9 cellular contexts compared by ENCODE assay signal in the genomic region with DNA sequence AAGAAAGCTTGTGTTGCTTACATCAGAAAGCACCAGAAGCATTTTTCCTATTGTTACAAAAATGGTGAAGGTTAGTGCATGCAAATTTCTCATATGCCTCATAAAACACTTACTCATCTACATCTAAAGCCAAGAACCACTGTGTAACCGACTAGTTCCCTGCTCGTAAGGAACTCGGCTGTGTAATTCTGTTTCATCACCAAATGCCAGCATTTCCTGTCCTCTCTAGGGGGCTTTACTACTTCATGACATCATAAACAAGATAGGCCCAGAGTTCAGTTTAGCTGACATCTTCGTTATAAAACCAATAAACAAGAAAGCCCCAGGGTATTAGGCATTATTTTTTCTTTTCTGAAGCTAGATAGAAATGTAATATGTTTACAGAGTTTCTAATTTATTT.
DNase-seq lines count a peak whose midpoint lies in the region; TF ChIP-seq lines count a peak whose summit lies in the region.
"Had no signal": no experiment of that assay in that cellular context is flagged by ENCODE, and none has a peak within 500 bp of the region (broad histone marks: within the 10 kb centered on the region; RNA-seq: fewer than 3 reads in every experiment).

No MANE protein-coding gene starts in this region.

- H3K4me3 ChIP-seq in fibroblast of the aortic adventitia (ENCODE audit: low read depth, low read length) (no peak overlapping the region), adrenal gland (no peak overlapping the region)

- TF ChIP-seq POLR2A in adrenal gland (IDR thresholded peaks at IDR 0.05) = no peak

- H3K4me1 ChIP-seq in adrenal gland (replicated peaks in 1 of 2) = no peaks in the 10 kb centered on the region

- TF ChIP-seq CTCF in fibroblast of the aortic adventitia (IDR thresholded peaks at IDR 0.05; ENCODE audit: insufficient read depth, low read length) = no peak
- TF ChIP-seq CTCF in adrenal gland (IDR thresholded peaks at IDR 0.05) = no peak

- no peaks in the 10 kb centered on the region for H3K27me3 ChIP-seq in adrenal gland

- WGBS in adrenal gland, 4 donors = 16 to 24% (median 21%) methylated on average over 4 of the region's 4 CpGs

- intact Hi-C loops in adrenal gland (cut with DNase I) = no loop called here

- DNase-seq in HCEC 1CT (peak; percentile 95), RKO (ENCODE audit: low spot score) (peak; percentile 59), fibroblast of the aortic adventitia (ENCODE audit: low read depth) (peak; percentile 95), smooth muscle cell of the brain vasculature (ENCODE audit: low read depth, low spot score) (peak; percentile 62), SHP77 treated with DMSO at 0.1 percent for 48 hours (lab: John Stamatoyannopoulos, UW) (no peak), NCI-H774 (lab: John Stamatoyannopoulos, UW) (no peak), adrenal gland (no peak)
- DNase-seq: occipital lobe; stimulated activated CD4-positive, alpha-beta T cell treated with anti-CD3 and anti-CD28 coated beads, Interleukin-4, amount 100 ng/mL, for 24 hours had no signal

- no peaks in the 10 kb centered on the region for H3K9me3 ChIP-seq in adrenal gland (replicated peaks in 1 of 3)

- H3K36me3 ChIP-seq in adrenal gland (replicated peaks in 1 of 2) = no peaks in the 10 kb centered on the region

- no peak overlapping the region for H3K27ac ChIP-seq in adrenal gland

Comparison
In these comparisons a context has a peak if more than half of its experiments do, and no peak if none do; other contexts are left out.
1. DNase-seq: peak in HCEC 1CT (single experiment), RKO (single experiment), fibroblast of the aortic adventitia (single experiment) and smooth muscle cell of the brain vasculature (single experiment); none in SHP77 treated with DMSO at 0.1 percent for 48 hours (single experiment), NCI-H774 (single experiment) and adrenal gland (0 of 7).